Comparison of ENCODE assay signal across 21 cellular contexts in the genomic region with DNA sequence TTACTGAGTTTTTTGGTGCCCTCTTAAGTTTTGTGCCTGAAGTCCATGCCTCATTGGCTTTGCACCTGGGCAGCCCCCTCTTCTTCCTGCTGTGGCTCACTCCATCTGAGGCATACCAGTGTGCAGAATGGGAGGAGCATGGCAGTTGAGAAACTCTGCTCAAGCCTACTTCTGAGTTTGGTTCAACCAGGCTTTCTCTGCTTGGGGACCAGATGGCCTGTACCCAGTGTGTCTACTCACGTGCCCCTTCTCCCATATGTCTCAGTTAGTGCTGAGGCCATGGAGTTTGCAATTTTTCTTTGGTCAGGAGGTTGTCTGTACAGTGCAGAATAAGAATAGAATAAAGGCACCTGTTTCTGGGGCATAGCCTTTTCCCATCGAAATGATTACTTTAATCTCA.
"Had no signal": no experiment of that assay in that cellular context is flagged by ENCODE, and none has a peak within 500 bp of the region (broad histone marks: within the 10 kb centered on the region; RNA-seq: fewer than 3 reads in every experiment).

No MANE protein-coding gene starts in this region.

- H3K9me3 Mint-ChIP-seq: activated CD4-positive, alpha-beta T cell treated with anti-CD3 and anti-CD28 coated beads, Interleukin-2, amount 10 ng/mL, durations not matched to agents 24 days and 14 days; activated naive CD4-positive, alpha-beta T cell treated with anti-CD3 and anti-CD28 coated beads, Interleukin-2, amount 50 U/mL, for 72 hours; activated naive CD8-positive, alpha-beta T cell treated with anti-CD3 and anti-CD28 coated beads, Interleukin-2, amount 50 U/mL, for 24 hours; activated T-cell treated with anti-CD3 and anti-CD28 coated beads, Interleukin-2, amount 50 U/mL, for 4 hours; T-helper 1 cell treated with Interleukin-12 subunit alpha and Interleukin-12 subunit beta and Interleukin-4 antibody, amounts not matched to agents 30 μg/mL and 1 μg/mL, for 36 hours had no signal

- H3K36me3 Mint-ChIP-seq: activated naive CD4-positive, alpha-beta T cell treated with anti-CD3 and anti-CD28 coated beads, Interleukin-2, amount 50 U/mL, for 72 hours had no signal

- H3K4me3 Mint-ChIP-seq: activated CD4-positive, alpha-beta T cell treated with anti-CD3 and anti-CD28 coated beads, Interleukin-2, amount 10 ng/mL, durations not matched to agents 24 days and 14 days; activated naive CD8-positive, alpha-beta T cell treated with anti-CD3 and anti-CD28 coated beads, Interleukin-2, amount 50 U/mL, for 24 hours; activated T-cell treated with anti-CD3 and anti-CD28 coated beads, Interleukin-2, amount 50 U/mL, for 4 hours; T-helper 1 cell treated with Interleukin-12 subunit alpha and Interleukin-12 subunit beta and Interleukin-4 antibody, amounts not matched to agents 30 μg/mL and 1 μg/mL, for 36 hours had no signal

- H3K4me1 Mint-ChIP-seq: activated CD4-positive, alpha-beta T cell treated with anti-CD3 and anti-CD28 coated beads, Interleukin-2, amount 10 ng/mL, durations not matched to agents 24 days and 14 days; activated naive CD8-positive, alpha-beta T cell treated with anti-CD3 and anti-CD28 coated beads, Interleukin-2, amount 50 U/mL, for 24 hours had no signal

- H3K27ac ChIP-seq: KMS-11, PC-9 had no signal

- H3K36me3 ChIP-seq: MG63 had no signal

- H3K27me3 ChIP-seq: MG63 had no signal

- H3K9me3 ChIP-seq: MG63 had no signal

- H3K4me3 ChIP-seq: MG63, PC-9 had no signal

- H3K27ac Mint-ChIP-seq: activated CD4-positive, alpha-beta T cell treated with anti-CD3 and anti-CD28 coated beads, Interleukin-2, amount 10 ng/mL, durations not matched to agents 24 days and 14 days; activated naive CD4-positive, alpha-beta T cell treated with anti-CD3 and anti-CD28 coated beads, Interleukin-2, amount 50 U/mL, for 72 hours; activated naive CD8-positive, alpha-beta T cell treated with anti-CD3 and anti-CD28 coated beads, Interleukin-2, amount 50 U/mL, for 24 hours; T-helper 1 cell treated with Interleukin-12 subunit alpha and Interleukin-12 subunit beta and Interleukin-4 antibody, amounts not matched to agents 30 μg/mL and 1 μg/mL, for 36 hours had no signal

- DNase-seq: activated CD4-positive, alpha-beta T cell treated with anti-CD3 and anti-CD28 coated beads for 1 hour; activated CD4-positive, alpha-beta T cell treated with anti-CD3 and anti-CD28 coated beads, Interleukin-2, amount 10 ng/mL, durations not matched to agents 24 days and 14 days; activated CD4-positive, alpha-beta T cell treated with anti-CD3 and anti-CD28 coated beads, Interleukin-2, amount 50 U/mL, for 48 hours; activated CD8-positive, alpha-beta memory T cell treated with anti-CD3 and anti-CD28 coated beads for 24 hours; activated effector memory CD4-positive, alpha-beta T cell treated with anti-CD3 and anti-CD28 coated beads, Interleukin-2, amount 50 U/mL, for 16 hours; activated naive CD4-positive, alpha-beta T cell treated with Interleukin-2 at 50 U/mL for 16 hours; activated naive CD8-positive, alpha-beta T cell treated with anti-CD3 and anti-CD28 coated beads, Interleukin-2, amount 50 U/mL, for 24 hours; activated T-cell treated with anti-CD3 and anti-CD28 coated beads, Interleukin-2, amount 50 U/mL, for 4 hours; MG63; MV-4-11; NCI-H1092 treated with DMSO at 0.1 percent for 48 hours; NCI-H1417 treated with DMSO at 0.1 percent for 48 hours; NCI-H187; NCI-H2081; NCI-H526; NCI-H774; PC-9; SHP77 treated with DMSO at 0.1 percent for 48 hours had no signal
